ENCODE assay signal across 24 cellular contexts in the genomic region with DNA sequence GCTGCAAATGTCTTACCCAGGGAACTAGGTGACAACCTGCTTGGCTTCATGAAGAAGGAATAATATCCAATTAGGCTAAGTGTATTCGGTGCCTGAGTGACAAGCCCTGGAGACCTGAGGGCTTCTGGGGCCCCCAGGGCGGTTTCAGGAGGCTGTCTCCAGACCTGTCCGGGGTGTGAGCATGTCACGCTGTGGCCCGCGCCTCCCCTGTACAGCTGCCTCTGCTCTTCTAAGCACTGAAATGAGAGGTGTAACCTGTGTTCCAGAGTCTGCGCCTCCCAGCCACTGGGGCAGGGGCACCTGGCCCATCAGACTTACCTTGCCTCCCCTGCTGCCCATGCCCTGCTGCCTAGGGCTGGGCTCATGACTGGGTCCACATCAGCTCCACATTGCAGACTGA.
DNase-seq lines count a peak whose midpoint lies in the region; ATAC-seq, FAIRE-seq and TF ChIP-seq lines count a peak whose summit lies in the region.
"Had no signal": no experiment of that assay in that cellular context is flagged by ENCODE, and none has a peak within 500 bp of the region (broad histone marks: within the 10 kb centered on the region; RNA-seq: fewer than 3 reads in every experiment).

No MANE protein-coding gene starts in this region.

- H2AK5ac ChIP-seq in neuronal stem cell (ENCODE audit: low read depth, low read length) = no peak overlapping the region

- H3K9ac ChIP-seq in neuronal stem cell (ENCODE audit: low read depth, low read length, poor library complexity) = no peak overlapping the region
- H3K9ac ChIP-seq: BLaER1 had no signal

- peaks cover 2% of the 10 kb centered on the region for H3K79me1 ChIP-seq in neuronal stem cell (ENCODE audit: low read depth, low read length)

- H3K36me3 ChIP-seq in esophagus muscularis mucosa (no peaks in the 10 kb centered on the region), neuronal stem cell (replicated peaks in 1 of 2; ENCODE audit: control insufficient read depth in 2 of 2, insufficient read depth in 2 of 2, low read length in 2 of 2) (no peaks in the 10 kb centered on the region), mucosa of descending colon (ENCODE audit: low read depth) (no peaks in the 10 kb centered on the region)
- H3K36me3 ChIP-seq: BLaER1 had no signal

- H3K23ac ChIP-seq in neuronal stem cell (ENCODE audit: low read depth, low read length, poor library complexity) = peak overlapping the region; percentile 14

- TF ChIP-seq POLR2A in esophagus muscularis mucosa (IDR thresholded peaks at IDR 0.05; ENCODE audit: low read depth) (no peak), H54 (IDR thresholded peaks at IDR 0.05; ENCODE audit: low read depth, low read length) (no peak)

- H3K4me1 ChIP-seq in esophagus muscularis mucosa (peaks cover 0 to 14% (median 13%) of the 10 kb centered on the region in 4 donors), neuronal stem cell (ENCODE audit: control insufficient read depth in 2 of 2, insufficient read depth in 1 of 2, low read depth in 1 of 2, low read length in 2 of 2) (peaks cover 0 to 3% of the 10 kb centered on the region in 2 donors), mucosa of descending colon (ENCODE audit: low read depth) (no peaks in the 10 kb centered on the region)
- H3K4me1 ChIP-seq: BLaER1 had no signal

- no peak overlapping the region for H2AFZ ChIP-seq in neuronal stem cell (ENCODE audit: low read length)

- peak overlapping the region; percentile 39 for H3K18ac ChIP-seq in neuronal stem cell (ENCODE audit: low read length)

- H2BK5ac ChIP-seq in neuronal stem cell (ENCODE audit: low read length) = no peak overlapping the region

- H3K9me3 ChIP-seq in esophagus muscularis mucosa (no peaks in the 10 kb centered on the region), neuronal stem cell (replicated peaks in 1 of 2; ENCODE audit: control insufficient read depth in 2 of 2, insufficient read depth in 1 of 2, low read depth in 1 of 2, low read length in 2 of 2) (peaks cover 0 to 2% of the 10 kb centered on the region in 2 donors), mucosa of descending colon (no peaks in the 10 kb centered on the region)
- H3K9me3 ChIP-seq: BLaER1 had no signal

- H3K27ac ChIP-seq in esophagus muscularis mucosa (replicated peaks in 1 of 4) (no peak overlapping the region), neuronal stem cell (replicated peaks; ENCODE audit: low read length) (no peak overlapping the region)
- H3K27ac ChIP-seq: 22Rv1, BLaER1, C4-2B had no signal

- no peak overlapping the region for H2BK120ac ChIP-seq in neuronal stem cell (ENCODE audit: low read depth, low read length)

- no peak overlapping the region for H4K8ac ChIP-seq in neuronal stem cell (ENCODE audit: low read depth, low read length)

- H3K4ac ChIP-seq in neuronal stem cell (ENCODE audit: low read length) = no peak overlapping the region

- intact Hi-C loops in esophagus muscularis mucosa (cut with DNase I) = no loop called here
- intact Hi-C loops in mucosa of descending colon (cut with DNase I, micrococcal nuclease) = no loop called here

- WGBS in esophagus muscularis mucosa = 100% methylated on average over 2 of the region's 7 CpGs
- no CpG with 5 or more reads among the region's 7 CpGs for WGBS in neuronal stem cell (ENCODE audit: extremely low coverage in 2 of 2, insufficient read length in 2 of 2, insufficient replicate concordance in 1 of 2), 2 donors

- FAIRE-seq in H54 (lab: Jason Lieb, UNC) = no peak
- FAIRE-seq: A204.1, D721Med, GM12891, GM18507 had no signal

- H2BK15ac ChIP-seq in neuronal stem cell (ENCODE audit: low read length) = peak overlapping the region; percentile 56

- no peak for ATAC-seq in HG03432 (IDR thresholded peaks at IDR 0.05; ENCODE audit: unreplicated experiment)
- ATAC-seq in mucosa of descending colon = no peak
- ATAC-seq: CD8-positive, alpha-beta T cell; HCT116 had no signal

- no peak overlapping the region for H3K4me2 ChIP-seq in neuronal stem cell (ENCODE audit: insufficient read depth, low read length, poor library complexity, severe bottlenecking)
- H3K4me2 ChIP-seq: BLaER1 had no signal

- H2BK12ac ChIP-seq in neuronal stem cell (ENCODE audit: low read length) = no peak overlapping the region

- no peak overlapping the region for H3K14ac ChIP-seq in neuronal stem cell (ENCODE audit: low read length)

- TF ChIP-seq EP300 in esophagus muscularis mucosa (IDR thresholded peaks at IDR 0.05) = no peak

- DNase-seq in NCI-H82 (lab: John Stamatoyannopoulos, UW) (peak; percentile 17), NCI-H82 treated with DMSO at 0.1 percent for 48 hours (lab: John Stamatoyannopoulos, UW; ENCODE audit: unreplicated experiment) (no peak), esophagus muscularis mucosa (ENCODE audit: extremely low spot score) (peak; percentile 89), neuronal stem cell (ENCODE audit: low spot score) (no peak), ureter (ENCODE audit: low spot score) (no peak), H54 (ENCODE audit: insufficient read length, low spot score) (no peak), mucosa of descending colon (no peak)
- DNase-seq: CD4-positive, CD25-positive, alpha-beta regulatory T cell; CD8-positive, alpha-beta T cell; DMS 273 treated with DMSO at 0.1 percent for 48 hours; DMS79; EL; GF-D8; GOT3; H7 had no signal

- H3K4me3 ChIP-seq in esophagus muscularis mucosa (no peak overlapping the region), neuronal stem cell (ENCODE audit: low read length in 2 of 2) (no peak overlapping the region), mucosa of descending colon (no peak overlapping the region)
- H3K4me3 ChIP-seq: BLaER1 had no signal

- H3K27me3 ChIP-seq in esophagus muscularis mucosa (peaks cover 0 to 28% (median 0%) of the 10 kb centered on the region in 4 donors), neuronal stem cell (ENCODE audit: control insufficient read depth in 3 of 3, insufficient read depth in 3 of 3, low read depth in 1 of 3, low read length in 3 of 3) (no peaks in the 10 kb centered on the region)
- H3K27me3 ChIP-seq: BLaER1 had no signal

- H4K91ac ChIP-seq in neuronal stem cell (ENCODE audit: low read depth, low read length, poor library complexity) = no peak overlapping the region

- TF ChIP-seq CTCF in esophagus muscularis mucosa (IDR thresholded peaks at IDR 0.05) (no peak), mucosa of descending colon (IDR thresholded peaks at IDR 0.05) (no peak)

Comparison
In these comparisons a context has a peak if more than half of its experiments do, and no peak if none do; other contexts are left out.
1. DNase-seq: peak in NCI-H82 (single experiment) and esophagus muscularis mucosa (single experiment); none in NCI-H82 treated with DMSO at 0.1 percent for 48 hours (single experiment), neuronal stem cell (single experiment), ureter (single experiment), H54 (single experiment) and mucosa of descending colon (0 of 3).